In genomic region chr10:33807527-33808377, GRCh38 we compare ENCODE assay signal across 12 cellular contexts.
"Had no signal": no experiment of that assay in that cellular context is flagged by ENCODE, and none has a peak within 500 bp of the region (broad histone marks: within the 10 kb centered on the region; RNA-seq: fewer than 3 reads in every experiment).

No MANE protein-coding gene starts in this region.

- H3K4me3 Mint-ChIP-seq: activated naive CD4-positive, alpha-beta T cell treated with anti-CD3 and anti-CD28 coated beads, Interleukin-2, amount 50 U/mL, for 24 hours; naive B cell; stimulated activated memory B cell treated with anti-CD40 and anti-IgM and Interleukin-4, amounts not matched to agents 10 μg/mL and 1 μg/mL and 100 μg/mL, for 72 hours; T-helper 17 cell had no signal

- H3K36me3 ChIP-seq: lower lobe of right lung, ovary, tibial artery, vagina had no signal

- H3K4me1 ChIP-seq: body of pancreas, lower lobe of right lung, tibial artery, vagina had no signal

- H3K9me3 ChIP-seq: body of pancreas, lower lobe of right lung, ovary, tibial artery, vagina had no signal

- H3K27me3 Mint-ChIP-seq: naive B cell; stimulated activated memory B cell treated with anti-CD40 and anti-IgM and Interleukin-4, amounts not matched to agents 10 μg/mL and 1 μg/mL and 100 μg/mL, for 72 hours had no signal

- H3K27ac Mint-ChIP-seq: activated naive CD4-positive, alpha-beta T cell treated with anti-CD3 and anti-CD28 coated beads, Interleukin-2, amount 50 U/mL, for 24 hours; naive B cell; stimulated activated memory B cell treated with anti-CD40 and anti-IgM and Interleukin-4, amounts not matched to agents 10 μg/mL and 1 μg/mL and 100 μg/mL, for 72 hours; T-helper 17 cell had no signal

- H3K4me1 Mint-ChIP-seq: activated naive CD4-positive, alpha-beta T cell treated with anti-CD3 and anti-CD28 coated beads, Interleukin-2, amount 50 U/mL, for 24 hours; naive B cell; stimulated activated memory B cell treated with anti-CD40 and anti-IgM and Interleukin-4, amounts not matched to agents 10 μg/mL and 1 μg/mL and 100 μg/mL, for 72 hours; T-helper 17 cell had no signal

- H3K9me3 Mint-ChIP-seq: activated naive CD4-positive, alpha-beta T cell treated with anti-CD3 and anti-CD28 coated beads, Interleukin-2, amount 50 U/mL, for 24 hours; stimulated activated memory B cell treated with anti-CD40 and anti-IgM and Interleukin-4, amounts not matched to agents 10 μg/mL and 1 μg/mL and 100 μg/mL, for 72 hours had no signal

- H3K27ac ChIP-seq: body of pancreas, lower lobe of right lung, ovary, tibial artery, vagina had no signal

- ATAC-seq: body of pancreas; lower lobe of right lung; stimulated activated memory B cell treated with anti-CD40 and anti-IgM and Interleukin-4, amounts not matched to agents 10 μg/mL and 1 μg/mL and 100 μg/mL, for 72 hours; T-helper 17 cell had no signal

- H3K27me3 ChIP-seq: body of pancreas, ovary, tibial artery, vagina had no signal

- H3K4me3 ChIP-seq: body of pancreas, lower lobe of right lung, ovary, tibial artery, vagina had no signal

- H3K36me3 Mint-ChIP-seq: activated naive CD4-positive, alpha-beta T cell treated with anti-CD3 and anti-CD28 coated beads, Interleukin-2, amount 50 U/mL, for 24 hours; naive B cell; stimulated activated memory B cell treated with anti-CD40 and anti-IgM and Interleukin-4, amounts not matched to agents 10 μg/mL and 1 μg/mL and 100 μg/mL, for 72 hours had no signal

- DNase-seq: activated CD4-positive, CD25-positive, alpha-beta regulatory T cell; activated T-cell treated with anti-CD3 and anti-CD28 coated beads, Interleukin-2, amount 50 U/mL, for 1 hour; body of pancreas; effector memory CD4-positive, alpha-beta T cell; lower lobe of right lung; naive B cell; ovary; T-helper 17 cell; tibial artery had no signal
